In the genomic region with DNA sequence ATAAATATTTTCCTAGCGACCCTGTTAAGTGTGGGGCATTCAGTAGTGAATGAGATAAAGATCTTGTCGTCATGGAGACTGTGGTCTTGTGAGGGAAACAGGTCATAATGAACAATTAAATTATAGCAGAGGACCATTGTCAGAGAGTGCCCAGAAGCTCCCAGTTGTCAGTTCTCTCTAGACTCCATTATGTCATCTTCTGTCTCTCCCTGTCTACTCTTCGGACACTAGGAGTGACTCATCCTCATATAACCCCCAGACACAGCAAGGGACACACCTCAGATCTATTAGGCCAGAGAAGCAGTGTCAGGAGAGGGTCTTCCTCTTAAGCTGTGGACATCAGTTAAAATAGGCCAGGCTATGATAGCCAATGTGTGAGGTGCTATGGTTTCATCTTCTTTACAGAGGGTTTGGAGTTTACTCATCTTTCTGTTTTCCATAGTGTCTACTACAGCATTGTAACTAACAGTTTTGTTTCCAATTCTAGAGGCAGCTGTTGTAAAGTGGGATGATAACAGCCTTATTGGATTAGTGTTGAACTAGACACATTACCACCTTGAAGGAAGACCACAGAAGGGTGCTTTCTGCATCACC, we compare ENCODE assay signal across 6 cellular contexts. TPM values are rescaled to one million over a fixed set of nuclear protein-coding genes. Genes with fewer than 3 reads are reported as not detected.
"Had no signal": no experiment of that assay in that cellular context is flagged by ENCODE, and none has a peak within 500 bp of the region (broad histone marks: within the 10 kb centered on the region; RNA-seq: fewer than 3 reads in every experiment).

No MANE protein-coding gene starts in this region.

RNA-seq across cellular contexts. Expression of gene CTAGE4, which starts 5.4 kb away (rescaled TPM):
- total RNA-seq: ascending aorta, cardiac muscle cell, OCI-LY7, SJCRH30 had no signal
- polyA plus RNA-seq: cardiac muscle cell had no signal

RNA-seq across cellular contexts. Expression of gene ARHGEF35, which starts 7.0 kb away (rescaled TPM):
- total RNA-seq: M059J, OCI-LY7, SJCRH30 had no signal

RNA-seq across cellular contexts. Expression of gene OR2A42, which starts 50.7 kb away (rescaled TPM):
- total RNA-seq: activated T-cell treated with anti-CD3 and anti-CD28 coated beads, Interleukin-2, amount 50 U/mL, for 72 hours; ascending aorta; cardiac muscle cell; M059J; OCI-LY7; SJCRH30 had no signal
- polyA plus RNA-seq: cardiac muscle cell had no signal
